In genomic region chr17:78125976-78126894, GRCh38 we compare ENCODE assay signal across 1 cellular context.
TF ChIP-seq lines count a peak whose summit lies in the region.

No MANE protein-coding gene starts in this region.

TF ChIP-seq in GM12878, 131 proteins besides CTCF, POLR2A, EP300 and RAD21:
- TF ChIP-seq E2F4 (IDR thresholded peaks at IDR 0.05; ENCODE audit: low read depth, low read length) (no peak), STAT1 (conservative IDR thresholded peaks at IDR 0.05) (no peak), DPF2 (IDR thresholded peaks at IDR 0.05) (no peak), IKZF1 (conservative IDR thresholded peaks at IDR 0.05) (0 out of 2 replicates have a peak, but pooled peaks have one; percentile 6), NBN (IDR thresholded peaks at IDR 0.05) (no peak), MTA3 (IDR thresholded peaks at IDR 0.05; ENCODE audit: borderline replicate concordance, low read length) (no peak), ATF7 (IDR thresholded peaks at IDR 0.05; ENCODE audit: low read depth) (no peak), YBX1 (IDR thresholded peaks at IDR 0.05) (no peak), POLR2AphosphoS2 (IDR thresholded peaks at IDR 0.05; ENCODE audit: low read depth, low read length) (peak; percentile 48), RCOR1 (conservative IDR thresholded peaks at IDR 0.05; ENCODE audit: low read depth, low read length) (no peak)
- TF ChIP-seq, protein P1, sequence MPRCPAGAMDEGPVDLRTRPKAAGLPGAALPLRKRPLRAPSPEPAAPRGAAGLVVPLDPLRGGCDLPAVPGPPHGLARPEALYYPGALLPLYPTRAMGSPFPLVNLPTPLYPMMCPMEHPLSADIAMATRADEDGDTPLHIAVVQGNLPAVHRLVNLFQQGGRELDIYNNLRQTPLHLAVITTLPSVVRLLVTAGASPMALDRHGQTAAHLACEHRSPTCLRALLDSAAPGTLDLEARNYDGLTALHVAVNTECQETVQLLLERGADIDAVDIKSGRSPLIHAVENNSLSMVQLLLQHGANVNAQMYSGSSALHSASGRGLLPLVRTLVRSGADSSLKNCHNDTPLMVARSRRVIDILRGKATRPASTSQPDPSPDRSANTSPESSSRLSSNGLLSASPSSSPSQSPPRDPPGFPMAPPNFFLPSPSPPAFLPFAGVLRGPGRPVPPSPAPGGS (IDR thresholded peaks at IDR 0.05; ENCODE audit: borderline replicate concordance, insufficient read depth, low read depth, low read length, poor library complexity, severe bottlenecking), result no peak
- TF ChIP-seq, protein P2, sequence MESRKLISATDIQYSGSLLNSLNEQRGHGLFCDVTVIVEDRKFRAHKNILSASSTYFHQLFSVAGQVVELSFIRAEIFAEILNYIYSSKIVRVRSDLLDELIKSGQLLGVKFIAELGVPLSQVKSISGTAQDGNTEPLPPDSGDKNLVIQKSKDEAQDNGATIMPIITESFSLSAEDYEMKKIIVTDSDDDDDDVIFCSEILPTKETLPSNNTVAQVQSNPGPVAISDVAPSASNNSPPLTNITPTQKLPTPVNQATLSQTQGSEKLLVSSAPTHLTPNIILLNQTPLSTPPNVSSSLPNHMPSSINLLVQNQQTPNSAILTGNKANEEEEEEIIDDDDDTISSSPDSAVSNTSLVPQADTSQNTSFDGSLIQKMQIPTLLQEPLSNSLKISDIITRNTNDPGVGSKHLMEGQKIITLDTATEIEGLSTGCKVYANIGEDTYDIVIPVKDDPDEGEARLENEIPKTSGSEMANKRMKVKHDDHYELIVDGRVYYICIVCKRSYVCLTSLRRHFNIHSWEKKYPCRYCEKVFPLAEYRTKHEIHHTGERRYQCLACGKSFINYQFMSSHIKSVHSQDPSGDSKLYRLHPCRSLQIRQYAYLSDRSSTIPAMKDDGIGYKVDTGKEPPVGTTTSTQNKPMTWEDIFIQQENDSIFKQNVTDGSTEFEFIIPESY (IDR thresholded peaks at IDR 0.05), result no peak
